In the genomic region with DNA sequence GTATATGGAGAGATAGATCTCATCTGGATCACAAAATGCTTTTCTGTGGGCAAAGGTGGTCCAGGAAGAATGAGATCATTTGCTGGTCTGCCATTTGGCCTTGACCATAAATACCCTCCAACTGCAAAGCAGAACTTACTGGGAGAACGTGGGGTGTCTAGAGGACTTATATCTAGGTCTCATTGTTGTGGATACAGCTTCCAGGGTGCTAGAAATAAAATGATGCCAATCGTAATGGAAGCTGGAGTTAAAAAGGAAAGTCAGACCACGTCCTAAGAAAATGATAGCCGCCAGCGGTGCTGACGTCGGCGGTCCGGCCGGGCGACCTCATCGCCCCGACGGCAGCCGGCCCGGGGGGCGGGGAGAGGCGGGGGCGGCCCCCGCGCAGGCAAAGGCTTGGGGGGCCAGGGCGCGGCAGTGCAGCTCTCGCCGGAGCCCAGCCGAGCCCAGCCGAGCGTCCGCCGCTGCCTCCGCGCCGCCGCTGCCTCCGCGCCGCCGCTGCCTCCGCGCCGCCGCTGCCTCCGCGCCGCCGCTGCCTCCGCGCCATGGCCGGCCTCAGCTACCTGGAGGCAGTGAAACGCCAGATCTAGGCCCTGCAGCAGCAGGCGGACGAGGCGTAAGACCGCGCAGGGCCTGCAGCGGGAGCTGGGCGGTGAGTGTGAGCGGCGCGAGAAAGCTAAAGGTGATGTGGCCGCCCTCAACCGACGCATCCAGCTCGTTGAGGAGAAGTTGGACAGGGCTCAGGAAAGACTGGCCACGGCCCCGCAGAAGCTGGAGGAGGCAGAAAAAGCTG, we compare ENCODE assay signal across 8 cellular contexts.
DNase-seq lines count a peak whose midpoint lies in the region; ATAC-seq and TF ChIP-seq lines count a peak whose summit lies in the region.

No MANE protein-coding gene starts in this region.

- peak; percentile 88 for ATAC-seq in GM19324 (IDR thresholded peaks at IDR 0.05; ENCODE audit: low FRiP score, unreplicated experiment)
- ATAC-seq in HG03354 (IDR thresholded peaks at IDR 0.05; ENCODE audit: poor library complexity, severe bottlenecking, unreplicated experiment): peak; percentile 91
- peak; percentile 75 for ATAC-seq in RWPE2 (ENCODE audit: low read depth)
- peak; percentile 82 for ATAC-seq in activated naive CD8-positive, alpha-beta T cell treated with anti-CD3 and anti-CD28 coated beads, Interleukin-2, amount 10 ng/mL, durations not matched to agents 7 days and 5 days (ENCODE audit: low read depth)

- no peaks in the 10 kb centered on the region for H3K36me3 Mint-ChIP-seq in activated naive CD8-positive, alpha-beta T cell treated with anti-CD3 and anti-CD28 coated beads, Interleukin-2, amount 10 ng/mL, durations not matched to agents 7 days and 5 days

- intact Hi-C loops in left ventricle myocardium inferior (cut with micrococcal nuclease): no loop called here

- H3K4me1 ChIP-seq in BLaER1 treated with 17β-estradiol and CSF1 and Interleukin-3, amounts not matched to agents 10 nM and 100 nM: peaks cover 11 to 24% (median 19%) of the 10 kb centered on the region in 10 experiments
- H3K4me1 ChIP-seq in RWPE2 (ENCODE audit: insufficient read depth, poor library complexity, severe bottlenecking): peaks cover 34% of the 10 kb centered on the region
- H3K4me1 ChIP-seq in left ventricle myocardium inferior: peaks cover 12% of the 10 kb centered on the region

- H3K27ac Mint-ChIP-seq in activated naive CD8-positive, alpha-beta T cell treated with anti-CD3 and anti-CD28 coated beads, Interleukin-2, amount 10 ng/mL, durations not matched to agents 7 days and 5 days: peak overlapping the region; percentile 82

- peak overlapping the region; percentile 81 for H3K4me3 Mint-ChIP-seq in activated naive CD8-positive, alpha-beta T cell treated with anti-CD3 and anti-CD28 coated beads, Interleukin-2, amount 10 ng/mL, durations not matched to agents 7 days and 5 days

- no peaks in the 10 kb centered on the region for H4K20me1 ChIP-seq in BLaER1 treated with 17β-estradiol and CSF1 and Interleukin-3, amounts not matched to agents 10 nM and 100 nM

- peak overlapping the region; percentile 68 to 93 (median 84) for H3K4me2 ChIP-seq in BLaER1 treated with 17β-estradiol and CSF1 and Interleukin-3, amounts not matched to agents 10 nM and 100 nM

- H3K4me3 ChIP-seq in BLaER1 treated with 17β-estradiol and CSF1 and Interleukin-3, amounts not matched to agents 10 nM and 100 nM: peak overlapping the region; percentile 49 to 72 (median 60)
- peak overlapping the region; percentile 44 for H3K4me3 ChIP-seq in RWPE2 (ENCODE audit: severe bottlenecking)
- H3K4me3 ChIP-seq in left ventricle myocardium inferior: peak overlapping the region; percentile 73
- H3K4me3 ChIP-seq in retinal pigment epithelial cell (ENCODE audit: low read length): peak overlapping the region; percentile 61

- H3K9me3 Mint-ChIP-seq in activated naive CD8-positive, alpha-beta T cell treated with anti-CD3 and anti-CD28 coated beads, Interleukin-2, amount 10 ng/mL, durations not matched to agents 7 days and 5 days: no peaks in the 10 kb centered on the region

- POLR2A ChIA-PET in activated naive CD8-positive, alpha-beta T cell treated with anti-CD3 and anti-CD28 coated beads, Interleukin-2, amount 10 ng/mL, durations not matched to agents 7 days and 5 days (lab: Charles Lee): interaction anchor here (0.7 to 1.8 kb wide), 4 partner anchors 148 to 716 kb away, joined by 3 to 11 read pairs (median 6); a partner anchor contains a TSS

- H3K27me3 Mint-ChIP-seq in activated naive CD8-positive, alpha-beta T cell treated with anti-CD3 and anti-CD28 coated beads, Interleukin-2, amount 10 ng/mL, durations not matched to agents 7 days and 5 days: peaks cover 2% of the 10 kb centered on the region

- DNase-seq in RWPE2 (ENCODE audit: low spot score): no peak
- peak; percentile 72 for DNase-seq in activated naive CD8-positive, alpha-beta T cell treated with anti-CD3 and anti-CD28 coated beads, Interleukin-2, amount 10 ng/mL, durations not matched to agents 7 days and 5 days
- DNase-seq in left ventricle myocardium inferior: peak; percentile 43
- DNase-seq in retinal pigment epithelial cell (ENCODE audit: low read depth): peak; percentile 26
- no peak for DNase-seq in SKM-1 treated with dmso at 0.1 percent for 144 hours (lab: John Stamatoyannopoulos, UW; ENCODE audit: unreplicated experiment)

- H3K9me3 ChIP-seq in BLaER1 treated with 17β-estradiol and CSF1 and Interleukin-3, amounts not matched to agents 10 nM and 100 nM (replicated peaks in 1 of 11): peaks cover 0 to 9% (median 0%) of the 10 kb centered on the region in 11 experiments; a peak in 3 of 22 replicates
- H3K9me3 ChIP-seq in RWPE2 (ENCODE audit: severe bottlenecking): no peaks in the 10 kb centered on the region
- no peaks in the 10 kb centered on the region for H3K9me3 ChIP-seq in left ventricle myocardium inferior (replicated peaks)

- peaks cover 34 to 40% (median 36%) of the 10 kb centered on the region in 11 experiments for H3K27me3 ChIP-seq in BLaER1 treated with 17β-estradiol and CSF1 and Interleukin-3, amounts not matched to agents 10 nM and 100 nM
- H3K27me3 ChIP-seq in RWPE2 (ENCODE audit: insufficient read depth, poor library complexity, severe bottlenecking): no peaks in the 10 kb centered on the region
- no peaks in the 10 kb centered on the region for H3K27me3 ChIP-seq in left ventricle myocardium inferior (ENCODE audit: low read depth)

- H3K36me3 ChIP-seq in BLaER1 treated with 17β-estradiol and CSF1 and Interleukin-3, amounts not matched to agents 10 nM and 100 nM: no peaks in the 10 kb centered on the region
- H3K36me3 ChIP-seq in RWPE2 (ENCODE audit: low read depth) (no peaks in the 10 kb centered on the region), left ventricle myocardium inferior (no peaks in the 10 kb centered on the region)

- H3K9ac ChIP-seq in BLaER1 treated with 17β-estradiol and CSF1 and Interleukin-3, amounts not matched to agents 10 nM and 100 nM: peak overlapping the region in 10 of 11 experiments; percentile 36 to 79 (median 62); a peak in 18 of 22 replicates

- TF ChIP-seq CTCF in RWPE2 (IDR thresholded peaks at IDR 0.05; ENCODE audit: poor library complexity, severe bottlenecking) (no peak), left ventricle myocardium inferior (IDR thresholded peaks at IDR 0.05; ENCODE audit: borderline replicate concordance) (no peak), retinal pigment epithelial cell (conservative IDR thresholded peaks at IDR 0.05; ENCODE audit: low read depth, low read length) (no peak)

- H3K4me1 Mint-ChIP-seq in activated naive CD8-positive, alpha-beta T cell treated with anti-CD3 and anti-CD28 coated beads, Interleukin-2, amount 10 ng/mL, durations not matched to agents 7 days and 5 days: peaks cover 19% of the 10 kb centered on the region

- H3K27ac ChIP-seq in BLaER1 treated with 17β-estradiol and CSF1 and Interleukin-3, amounts not matched to agents 10 nM and 100 nM: peak overlapping the region in 2 of 11 experiments; percentile 13 to 57; a peak in 3 of 22 replicates
- H3K27ac ChIP-seq in RWPE2 (ENCODE audit: poor library complexity, severe bottlenecking) (peak overlapping the region; percentile 45), left ventricle myocardium inferior (replicated peaks) (peak overlapping the region; percentile 85)

Comparison
In these comparisons a context has a peak if more than half of its experiments do, and no peak if none do; other contexts are left out.
1. DNase-seq: peak in activated naive CD8-positive, alpha-beta T cell treated with anti-CD3 and anti-CD28 coated beads, Interleukin-2, amount 10 ng/mL, durations not matched to agents 7 days and 5 days (single experiment), left ventricle myocardium inferior (single experiment) and retinal pigment epithelial cell (single experiment); none in RWPE2 (single experiment) and SKM-1 treated with dmso at 0.1 percent for 144 hours (single experiment).
2. Peak in every context shown above with its lines, with median percentiles within 50 percentile points of each other: H3K4me3 ChIP-seq and ATAC-seq.